2 cellular contexts compared by ENCODE assay signal in the genomic region with DNA sequence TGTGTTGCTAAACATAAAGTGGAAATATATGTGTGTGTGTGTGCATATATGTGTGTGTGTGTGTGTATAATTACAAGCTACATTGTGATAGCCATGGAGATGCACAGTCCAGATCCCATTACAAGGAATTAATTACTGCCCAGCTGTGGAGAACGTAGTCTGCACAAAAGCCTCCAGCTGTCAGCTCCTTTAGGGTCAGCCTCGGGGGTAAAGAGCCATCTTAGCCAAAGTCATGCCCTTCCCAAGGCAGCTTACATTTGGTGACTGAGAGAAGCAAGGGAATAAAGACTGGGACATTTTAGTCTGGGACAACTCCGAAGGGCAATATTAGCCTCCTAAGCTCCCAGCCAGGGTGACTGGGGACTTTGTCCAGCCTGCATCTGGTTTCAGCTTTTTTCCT.
TF ChIP-seq lines count a peak whose summit lies in the region.

No MANE protein-coding gene starts in this region.

TF ChIP-seq in GM23338, 12 proteins besides CTCF, POLR2A, EP300 and RAD21 (continues in another document):
- TF ChIP-seq, protein P1, sequence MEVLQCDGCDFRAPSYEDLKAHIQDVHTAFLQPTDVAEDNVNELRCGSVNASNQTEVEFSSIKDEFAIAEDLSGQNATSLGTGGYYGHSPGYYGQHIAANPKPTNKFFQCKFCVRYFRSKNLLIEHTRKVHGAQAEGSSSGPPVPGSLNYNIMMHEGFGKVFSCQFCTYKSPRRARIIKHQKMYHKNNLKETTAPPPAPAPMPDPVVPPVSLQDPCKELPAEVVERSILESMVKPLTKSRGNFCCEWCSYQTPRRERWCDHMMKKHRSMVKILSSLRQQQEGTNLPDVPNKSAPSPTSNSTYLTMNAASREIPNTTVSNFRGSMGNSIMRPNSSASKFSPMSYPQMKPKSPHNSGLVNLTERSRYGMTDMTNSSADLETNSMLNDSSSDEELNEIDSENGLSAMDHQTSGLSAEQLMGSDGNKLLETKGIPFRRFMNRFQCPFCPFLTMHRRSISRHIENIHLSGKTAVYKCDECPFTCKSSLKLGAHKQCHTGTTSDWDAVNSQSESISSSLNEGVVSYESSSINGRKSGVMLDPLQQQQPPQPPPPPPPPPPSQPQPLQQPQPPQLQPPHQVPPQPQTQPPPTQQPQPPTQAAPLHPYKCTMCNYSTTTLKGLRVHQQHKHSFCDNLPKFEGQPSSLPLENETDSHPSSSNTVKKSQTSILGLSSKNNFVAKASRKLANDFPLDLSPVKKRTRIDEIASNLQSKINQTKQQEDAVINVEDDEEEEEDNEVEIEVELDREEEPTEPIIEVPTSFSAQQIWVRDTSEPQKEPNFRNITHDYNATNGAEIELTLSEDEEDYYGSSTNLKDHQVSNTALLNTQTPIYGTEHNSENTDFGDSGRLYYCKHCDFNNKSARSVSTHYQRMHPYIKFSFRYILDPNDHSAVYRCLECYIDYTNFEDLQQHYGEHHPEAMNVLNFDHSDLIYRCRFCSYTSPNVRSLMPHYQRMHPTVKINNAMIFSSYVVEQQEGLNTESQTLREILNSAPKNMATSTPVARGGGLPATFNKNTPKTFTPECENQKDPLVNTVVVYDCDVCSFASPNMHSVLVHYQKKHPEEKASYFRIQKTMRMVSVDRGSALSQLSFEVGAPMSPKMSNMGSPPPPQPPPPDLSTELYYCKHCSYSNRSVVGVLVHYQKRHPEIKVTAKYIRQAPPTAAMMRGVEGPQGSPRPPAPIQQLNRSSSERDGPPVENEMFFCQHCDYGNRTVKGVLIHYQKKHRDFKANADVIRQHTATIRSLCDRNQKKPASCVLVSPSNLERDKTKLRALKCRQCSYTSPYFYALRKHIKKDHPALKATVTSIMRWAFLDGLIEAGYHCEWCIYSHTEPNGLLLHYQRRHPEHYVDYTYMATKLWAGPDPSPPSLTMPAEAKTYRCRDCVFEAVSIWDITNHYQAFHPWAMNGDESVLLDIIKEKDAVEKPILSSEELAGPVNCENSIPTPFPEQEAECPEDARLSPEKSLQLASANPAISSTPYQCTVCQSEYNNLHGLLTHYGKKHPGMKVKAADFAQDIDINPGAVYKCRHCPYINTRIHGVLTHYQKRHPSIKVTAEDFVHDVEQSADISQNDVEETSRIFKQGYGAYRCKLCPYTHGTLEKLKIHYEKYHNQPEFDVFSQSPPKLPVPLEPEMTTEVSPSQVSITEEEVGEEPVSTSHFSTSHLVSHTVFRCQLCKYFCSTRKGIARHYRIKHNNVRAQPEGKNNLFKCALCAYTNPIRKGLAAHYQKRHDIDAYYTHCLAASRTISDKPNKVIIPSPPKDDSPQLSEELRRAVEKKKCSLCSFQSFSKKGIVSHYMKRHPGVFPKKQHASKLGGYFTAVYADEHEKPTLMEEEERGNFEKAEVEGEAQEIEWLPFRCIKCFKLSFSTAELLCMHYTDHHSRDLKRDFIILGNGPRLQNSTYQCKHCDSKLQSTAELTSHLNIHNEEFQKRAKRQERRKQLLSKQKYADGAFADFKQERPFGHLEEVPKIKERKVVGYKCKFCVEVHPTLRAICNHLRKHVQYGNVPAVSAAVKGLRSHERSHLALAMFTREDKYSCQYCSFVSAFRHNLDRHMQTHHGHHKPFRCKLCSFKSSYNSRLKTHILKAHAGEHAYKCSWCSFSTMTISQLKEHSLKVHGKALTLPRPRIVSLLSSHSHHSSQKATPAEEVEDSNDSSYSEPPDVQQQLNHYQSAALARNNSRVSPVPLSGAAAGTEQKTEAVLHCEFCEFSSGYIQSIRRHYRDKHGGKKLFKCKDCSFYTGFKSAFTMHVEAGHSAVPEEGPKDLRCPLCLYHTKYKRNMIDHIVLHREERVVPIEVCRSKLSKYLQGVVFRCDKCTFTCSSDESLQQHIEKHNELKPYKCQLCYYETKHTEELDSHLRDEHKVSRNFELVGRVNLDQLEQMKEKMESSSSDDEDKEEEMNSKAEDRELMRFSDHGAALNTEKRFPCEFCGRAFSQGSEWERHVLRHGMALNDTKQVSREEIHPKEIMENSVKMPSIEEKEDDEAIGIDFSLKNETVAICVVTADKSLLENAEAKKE (CRISPR knock-in tag; IDR thresholded peaks at IDR 0.05): no peak
- TF ChIP-seq EZH2 (IDR thresholded peaks at IDR 0.05; ENCODE audit: low read depth, unreplicated experiment) (no peak), ZNF114 (CRISPR knock-in tag; IDR thresholded peaks at IDR 0.05) (no peak), ZNF331 (CRISPR knock-in tag; IDR thresholded peaks at IDR 0.05; ENCODE audit: low read depth) (no peak), CREB1 (CRISPR knock-in tag; IDR thresholded peaks at IDR 0.05; ENCODE audit: low read depth) (no peak), EZH2phosphoT487 (IDR thresholded peaks at IDR 0.05; ENCODE audit: unreplicated experiment) (no peak), POLR2AphosphoS5 (IDR thresholded peaks at IDR 0.05; ENCODE audit: low read depth) (no peak), NANOG (IDR thresholded peaks at IDR 0.05; ENCODE audit: borderline replicate concordance) (no peak), JUNB (IDR thresholded peaks at IDR 0.05; ENCODE audit: unreplicated experiment) (no peak), STAT1 (IDR thresholded peaks at IDR 0.05; ENCODE audit: unreplicated experiment) (no peak)
- TF ChIP-seq, protein P2, sequence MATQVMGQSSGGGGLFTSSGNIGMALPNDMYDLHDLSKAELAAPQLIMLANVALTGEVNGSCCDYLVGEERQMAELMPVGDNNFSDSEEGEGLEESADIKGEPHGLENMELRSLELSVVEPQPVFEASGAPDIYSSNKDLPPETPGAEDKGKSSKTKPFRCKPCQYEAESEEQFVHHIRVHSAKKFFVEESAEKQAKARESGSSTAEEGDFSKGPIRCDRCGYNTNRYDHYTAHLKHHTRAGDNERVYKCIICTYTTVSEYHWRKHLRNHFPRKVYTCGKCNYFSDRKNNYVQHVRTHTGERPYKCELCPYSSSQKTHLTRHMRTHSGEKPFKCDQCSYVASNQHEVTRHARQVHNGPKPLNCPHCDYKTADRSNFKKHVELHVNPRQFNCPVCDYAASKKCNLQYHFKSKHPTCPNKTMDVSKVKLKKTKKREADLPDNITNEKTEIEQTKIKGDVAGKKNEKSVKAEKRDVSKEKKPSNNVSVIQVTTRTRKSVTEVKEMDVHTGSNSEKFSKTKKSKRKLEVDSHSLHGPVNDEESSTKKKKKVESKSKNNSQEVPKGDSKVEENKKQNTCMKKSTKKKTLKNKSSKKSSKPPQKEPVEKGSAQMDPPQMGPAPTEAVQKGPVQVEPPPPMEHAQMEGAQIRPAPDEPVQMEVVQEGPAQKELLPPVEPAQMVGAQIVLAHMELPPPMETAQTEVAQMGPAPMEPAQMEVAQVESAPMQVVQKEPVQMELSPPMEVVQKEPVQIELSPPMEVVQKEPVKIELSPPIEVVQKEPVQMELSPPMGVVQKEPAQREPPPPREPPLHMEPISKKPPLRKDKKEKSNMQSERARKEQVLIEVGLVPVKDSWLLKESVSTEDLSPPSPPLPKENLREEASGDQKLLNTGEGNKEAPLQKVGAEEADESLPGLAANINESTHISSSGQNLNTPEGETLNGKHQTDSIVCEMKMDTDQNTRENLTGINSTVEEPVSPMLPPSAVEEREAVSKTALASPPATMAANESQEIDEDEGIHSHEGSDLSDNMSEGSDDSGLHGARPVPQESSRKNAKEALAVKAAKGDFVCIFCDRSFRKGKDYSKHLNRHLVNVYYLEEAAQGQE (IDR thresholded peaks at IDR 0.05; ENCODE audit: unreplicated experiment): no peak

TF ChIP-seq in WTC11, 78 proteins besides CTCF, POLR2A, EP300 and RAD21:
- TF ChIP-seq ZNF396 (CRISPR knock-in tag; IDR thresholded peaks at IDR 0.05; ENCODE audit: borderline replicate concordance) (no peak), ATF1 (CRISPR knock-in tag; IDR thresholded peaks at IDR 0.05) (no peak), ZNF121 (CRISPR knock-in tag; IDR thresholded peaks at IDR 0.05) (0 out of 2 replicates have a peak, but pooled peaks have one; percentile 49)
- TF ChIP-seq, protein P3, sequence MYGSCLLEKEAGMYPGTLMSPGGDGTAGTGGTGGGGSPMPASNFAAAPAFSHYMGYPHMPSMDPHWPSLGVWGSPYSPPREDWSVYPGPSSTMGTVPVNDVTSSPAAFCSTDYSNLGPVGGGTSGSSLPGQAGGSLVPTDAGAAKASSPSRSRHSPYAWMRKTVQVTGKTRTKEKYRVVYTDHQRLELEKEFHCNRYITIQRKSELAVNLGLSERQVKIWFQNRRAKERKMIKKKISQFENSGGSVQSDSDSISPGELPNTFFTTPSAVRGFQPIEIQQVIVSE (CRISPR knock-in tag; IDR thresholded peaks at IDR 0.05; ENCODE audit: borderline replicate concordance): no peak
